In the genomic region with DNA sequence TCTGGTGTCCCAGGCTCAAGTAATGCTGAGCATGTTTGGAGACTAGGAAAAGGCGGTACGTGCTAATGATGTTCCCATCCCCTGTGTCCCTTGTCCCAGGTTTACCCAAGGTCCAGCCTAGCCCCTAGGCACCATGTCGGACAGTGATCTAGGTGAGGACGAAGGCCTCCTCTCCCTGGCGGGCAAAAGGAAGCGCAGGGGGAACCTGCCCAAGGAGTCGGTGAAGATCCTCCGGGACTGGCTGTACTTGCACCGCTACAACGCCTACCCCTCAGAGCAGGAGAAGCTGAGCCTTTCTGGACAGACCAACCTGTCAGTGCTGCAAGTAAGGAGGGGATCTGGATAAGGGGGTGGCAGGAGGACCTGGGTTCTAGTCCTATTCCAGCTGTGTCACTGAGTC, we compare ENCODE assay signal across 1 cellular context.
TF ChIP-seq lines count a peak whose summit lies in the region.

No MANE protein-coding gene starts in this region.

TF ChIP-seq in HepG2, 621 proteins besides CTCF, POLR2A, EP300 and RAD21 (continued from another document):
- TF ChIP-seq, protein P1, sequence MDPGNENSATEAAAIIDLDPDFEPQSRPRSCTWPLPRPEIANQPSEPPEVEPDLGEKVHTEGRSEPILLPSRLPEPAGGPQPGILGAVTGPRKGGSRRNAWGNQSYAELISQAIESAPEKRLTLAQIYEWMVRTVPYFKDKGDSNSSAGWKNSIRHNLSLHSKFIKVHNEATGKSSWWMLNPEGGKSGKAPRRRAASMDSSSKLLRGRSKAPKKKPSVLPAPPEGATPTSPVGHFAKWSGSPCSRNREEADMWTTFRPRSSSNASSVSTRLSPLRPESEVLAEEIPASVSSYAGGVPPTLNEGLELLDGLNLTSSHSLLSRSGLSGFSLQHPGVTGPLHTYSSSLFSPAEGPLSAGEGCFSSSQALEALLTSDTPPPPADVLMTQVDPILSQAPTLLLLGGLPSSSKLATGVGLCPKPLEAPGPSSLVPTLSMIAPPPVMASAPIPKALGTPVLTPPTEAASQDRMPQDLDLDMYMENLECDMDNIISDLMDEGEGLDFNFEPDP (CRISPR knock-in tag; conservative IDR thresholded peaks at IDR 0.05), result 0 out of 2 replicates have a peak, but pooled peaks have one; percentile 81
- TF ChIP-seq ZSCAN25 (CRISPR knock-in tag; IDR thresholded peaks at IDR 0.05) (no peak), FOXA1 (IDR thresholded peaks at IDR 0.05) (no peak), FOXA1 (CRISPR knock-in tag; IDR thresholded peaks at IDR 0.05) (no peak), ATF7 (IDR thresholded peaks at IDR 0.05) (no peak), ATF7 (CRISPR knock-in tag; IDR thresholded peaks at IDR 0.05) (no peak), ZNF501 (CRISPR knock-in tag; IDR thresholded peaks at IDR 0.05) (0 out of 2 replicates have a peak, but pooled peaks have one; percentile 50), ZBTB7A (CRISPR knock-in tag; IDR thresholded peaks at IDR 0.05) (no peak), AGO2 (optimal IDR thresholded peaks at IDR 0.05; ENCODE audit: low read depth, low read length) (peak; percentile 28), ZNF788 (CRISPR knock-in tag; IDR thresholded peaks at IDR 0.05; ENCODE audit: borderline replicate concordance) (no peak), NFKB2 (CRISPR knock-in tag; IDR thresholded peaks at IDR 0.05; ENCODE audit: borderline replicate concordance) (no peak), RBM22 (optimal IDR thresholded peaks at IDR 0.05; ENCODE audit: low read length) (peak; percentile 77), NR1H2 (CRISPR knock-in tag; IDR thresholded peaks at IDR 0.05; ENCODE audit: borderline replicate concordance, low read depth) (no peak), MED8 (CRISPR knock-in tag; IDR thresholded peaks at IDR 0.05; ENCODE audit: insufficient replicate concordance) (no peak), ZNF234 (CRISPR knock-in tag; conservative IDR thresholded peaks at IDR 0.05) (0 out of 2 replicates have a peak, but pooled peaks have one; percentile 58), ZNF605 (CRISPR knock-in tag; IDR thresholded peaks at IDR 0.05) (0 out of 2 replicates have a peak, but pooled peaks have one; percentile 25), NONO (IDR thresholded peaks at IDR 0.05) (no peak), NONO (CRISPR knock-in tag; conservative IDR thresholded peaks at IDR 0.05) (no peak), DR1 (CRISPR knock-in tag; IDR thresholded peaks at IDR 0.05) (no peak), ZFX (CRISPR knock-in tag; IDR thresholded peaks at IDR 0.05; ENCODE audit: low read depth) (peak; percentile 32; the same call in 1 of the 2 replicates), ZNF251 (CRISPR knock-in tag; IDR thresholded peaks at IDR 0.05) (peak; percentile 65; the same call in 1 of the 2 replicates), ESRRA (CRISPR knock-in tag; IDR thresholded peaks at IDR 0.05; ENCODE audit: low read depth) (no peak)
- TF ChIP-seq, protein P2, sequence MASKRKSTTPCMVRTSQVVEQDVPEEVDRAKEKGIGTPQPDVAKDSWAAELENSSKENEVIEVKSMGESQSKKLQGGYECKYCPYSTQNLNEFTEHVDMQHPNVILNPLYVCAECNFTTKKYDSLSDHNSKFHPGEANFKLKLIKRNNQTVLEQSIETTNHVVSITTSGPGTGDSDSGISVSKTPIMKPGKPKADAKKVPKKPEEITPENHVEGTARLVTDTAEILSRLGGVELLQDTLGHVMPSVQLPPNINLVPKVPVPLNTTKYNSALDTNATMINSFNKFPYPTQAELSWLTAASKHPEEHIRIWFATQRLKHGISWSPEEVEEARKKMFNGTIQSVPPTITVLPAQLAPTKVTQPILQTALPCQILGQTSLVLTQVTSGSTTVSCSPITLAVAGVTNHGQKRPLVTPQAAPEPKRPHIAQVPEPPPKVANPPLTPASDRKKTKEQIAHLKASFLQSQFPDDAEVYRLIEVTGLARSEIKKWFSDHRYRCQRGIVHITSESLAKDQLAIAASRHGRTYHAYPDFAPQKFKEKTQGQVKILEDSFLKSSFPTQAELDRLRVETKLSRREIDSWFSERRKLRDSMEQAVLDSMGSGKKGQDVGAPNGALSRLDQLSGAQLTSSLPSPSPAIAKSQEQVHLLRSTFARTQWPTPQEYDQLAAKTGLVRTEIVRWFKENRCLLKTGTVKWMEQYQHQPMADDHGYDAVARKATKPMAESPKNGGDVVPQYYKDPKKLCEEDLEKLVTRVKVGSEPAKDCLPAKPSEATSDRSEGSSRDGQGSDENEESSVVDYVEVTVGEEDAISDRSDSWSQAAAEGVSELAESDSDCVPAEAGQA (IDR thresholded peaks at IDR 0.05; ENCODE audit: low read depth), result no peak
- TF ChIP-seq, protein P2 (CRISPR knock-in tag; IDR thresholded peaks at IDR 0.05; ENCODE audit: borderline replicate concordance), result no peak
- TF ChIP-seq, protein P3, sequence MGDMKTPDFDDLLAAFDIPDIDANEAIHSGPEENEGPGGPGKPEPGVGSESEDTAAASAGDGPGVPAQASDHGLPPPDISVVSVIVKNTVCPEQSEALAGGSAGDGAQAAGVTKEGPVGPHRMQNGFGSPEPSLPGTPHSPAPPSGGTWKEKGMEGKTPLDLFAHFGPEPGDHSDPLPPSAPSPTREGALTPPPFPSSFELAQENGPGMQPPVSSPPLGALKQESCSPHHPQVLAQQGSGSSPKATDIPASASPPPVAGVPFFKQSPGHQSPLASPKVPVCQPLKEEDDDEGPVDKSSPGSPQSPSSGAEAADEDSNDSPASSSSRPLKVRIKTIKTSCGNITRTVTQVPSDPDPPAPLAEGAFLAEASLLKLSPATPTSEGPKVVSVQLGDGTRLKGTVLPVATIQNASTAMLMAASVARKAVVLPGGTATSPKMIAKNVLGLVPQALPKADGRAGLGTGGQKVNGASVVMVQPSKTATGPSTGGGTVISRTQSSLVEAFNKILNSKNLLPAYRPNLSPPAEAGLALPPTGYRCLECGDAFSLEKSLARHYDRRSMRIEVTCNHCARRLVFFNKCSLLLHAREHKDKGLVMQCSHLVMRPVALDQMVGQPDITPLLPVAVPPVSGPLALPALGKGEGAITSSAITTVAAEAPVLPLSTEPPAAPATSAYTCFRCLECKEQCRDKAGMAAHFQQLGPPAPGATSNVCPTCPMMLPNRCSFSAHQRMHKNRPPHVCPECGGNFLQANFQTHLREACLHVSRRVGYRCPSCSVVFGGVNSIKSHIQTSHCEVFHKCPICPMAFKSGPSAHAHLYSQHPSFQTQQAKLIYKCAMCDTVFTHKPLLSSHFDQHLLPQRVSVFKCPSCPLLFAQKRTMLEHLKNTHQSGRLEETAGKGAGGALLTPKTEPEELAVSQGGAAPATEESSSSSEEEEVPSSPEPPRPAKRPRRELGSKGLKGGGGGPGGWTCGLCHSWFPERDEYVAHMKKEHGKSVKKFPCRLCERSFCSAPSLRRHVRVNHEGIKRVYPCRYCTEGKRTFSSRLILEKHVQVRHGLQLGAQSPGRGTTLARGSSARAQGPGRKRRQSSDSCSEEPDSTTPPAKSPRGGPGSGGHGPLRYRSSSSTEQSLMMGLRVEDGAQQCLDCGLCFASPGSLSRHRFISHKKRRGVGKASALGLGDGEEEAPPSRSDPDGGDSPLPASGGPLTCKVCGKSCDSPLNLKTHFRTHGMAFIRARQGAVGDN (CRISPR knock-in tag; IDR thresholded peaks at IDR 0.05), result 0 out of 2 replicates have a peak, but pooled peaks have one; percentile 32
- TF ChIP-seq, protein P4, sequence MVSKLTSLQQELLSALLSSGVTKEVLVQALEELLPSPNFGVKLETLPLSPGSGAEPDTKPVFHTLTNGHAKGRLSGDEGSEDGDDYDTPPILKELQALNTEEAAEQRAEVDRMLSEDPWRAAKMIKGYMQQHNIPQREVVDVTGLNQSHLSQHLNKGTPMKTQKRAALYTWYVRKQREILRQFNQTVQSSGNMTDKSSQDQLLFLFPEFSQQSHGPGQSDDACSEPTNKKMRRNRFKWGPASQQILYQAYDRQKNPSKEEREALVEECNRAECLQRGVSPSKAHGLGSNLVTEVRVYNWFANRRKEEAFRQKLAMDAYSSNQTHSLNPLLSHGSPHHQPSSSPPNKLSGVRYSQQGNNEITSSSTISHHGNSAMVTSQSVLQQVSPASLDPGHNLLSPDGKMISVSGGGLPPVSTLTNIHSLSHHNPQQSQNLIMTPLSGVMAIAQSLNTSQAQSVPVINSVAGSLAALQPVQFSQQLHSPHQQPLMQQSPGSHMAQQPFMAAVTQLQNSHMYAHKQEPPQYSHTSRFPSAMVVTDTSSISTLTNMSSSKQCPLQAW (CRISPR knock-in tag; IDR thresholded peaks at IDR 0.05), result peak; percentile 32; the same call in 1 of the 2 replicates
- TF ChIP-seq, protein P5, sequence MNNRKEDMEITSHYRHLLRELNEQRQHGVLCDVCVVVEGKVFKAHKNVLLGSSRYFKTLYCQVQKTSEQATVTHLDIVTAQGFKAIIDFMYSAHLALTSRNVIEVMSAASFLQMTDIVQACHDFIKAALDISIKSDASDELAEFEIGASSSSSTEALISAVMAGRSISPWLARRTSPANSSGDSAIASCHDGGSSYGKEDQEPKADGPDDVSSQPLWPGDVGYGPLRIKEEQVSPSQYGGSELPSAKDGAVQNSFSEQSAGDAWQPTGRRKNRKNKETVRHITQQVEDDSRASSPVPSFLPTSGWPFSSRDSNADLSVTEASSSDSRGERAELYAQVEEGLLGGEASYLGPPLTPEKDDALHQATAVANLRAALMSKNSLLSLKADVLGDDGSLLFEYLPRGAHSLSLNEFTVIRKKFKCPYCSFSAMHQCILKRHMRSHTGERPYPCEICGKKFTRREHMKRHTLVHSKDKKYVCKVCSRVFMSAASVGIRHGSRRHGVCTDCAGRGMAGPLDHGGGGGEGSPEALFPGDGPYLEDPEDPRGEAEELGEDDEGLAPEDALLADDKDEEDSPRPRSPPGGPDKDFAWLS (CRISPR knock-in tag; IDR thresholded peaks at IDR 0.05; ENCODE audit: borderline replicate concordance), result 0 out of 2 replicates have a peak, but pooled peaks have one; percentile 49
- TF ChIP-seq, protein P6, sequence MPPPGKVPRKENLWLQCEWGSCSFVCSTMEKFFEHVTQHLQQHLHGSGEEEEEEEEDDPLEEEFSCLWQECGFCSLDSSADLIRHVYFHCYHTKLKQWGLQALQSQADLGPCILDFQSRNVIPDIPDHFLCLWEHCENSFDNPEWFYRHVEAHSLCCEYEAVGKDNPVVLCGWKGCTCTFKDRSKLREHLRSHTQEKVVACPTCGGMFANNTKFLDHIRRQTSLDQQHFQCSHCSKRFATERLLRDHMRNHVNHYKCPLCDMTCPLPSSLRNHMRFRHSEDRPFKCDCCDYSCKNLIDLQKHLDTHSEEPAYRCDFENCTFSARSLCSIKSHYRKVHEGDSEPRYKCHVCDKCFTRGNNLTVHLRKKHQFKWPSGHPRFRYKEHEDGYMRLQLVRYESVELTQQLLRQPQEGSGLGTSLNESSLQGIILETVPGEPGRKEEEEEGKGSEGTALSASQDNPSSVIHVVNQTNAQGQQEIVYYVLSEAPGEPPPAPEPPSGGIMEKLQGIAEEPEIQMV (CRISPR knock-in tag; IDR thresholded peaks at IDR 0.05; ENCODE audit: low read depth), result 0 out of 2 replicates have a peak, but pooled peaks have one; percentile 31
